8 cellular contexts compared by ENCODE assay signal in the genomic region with DNA sequence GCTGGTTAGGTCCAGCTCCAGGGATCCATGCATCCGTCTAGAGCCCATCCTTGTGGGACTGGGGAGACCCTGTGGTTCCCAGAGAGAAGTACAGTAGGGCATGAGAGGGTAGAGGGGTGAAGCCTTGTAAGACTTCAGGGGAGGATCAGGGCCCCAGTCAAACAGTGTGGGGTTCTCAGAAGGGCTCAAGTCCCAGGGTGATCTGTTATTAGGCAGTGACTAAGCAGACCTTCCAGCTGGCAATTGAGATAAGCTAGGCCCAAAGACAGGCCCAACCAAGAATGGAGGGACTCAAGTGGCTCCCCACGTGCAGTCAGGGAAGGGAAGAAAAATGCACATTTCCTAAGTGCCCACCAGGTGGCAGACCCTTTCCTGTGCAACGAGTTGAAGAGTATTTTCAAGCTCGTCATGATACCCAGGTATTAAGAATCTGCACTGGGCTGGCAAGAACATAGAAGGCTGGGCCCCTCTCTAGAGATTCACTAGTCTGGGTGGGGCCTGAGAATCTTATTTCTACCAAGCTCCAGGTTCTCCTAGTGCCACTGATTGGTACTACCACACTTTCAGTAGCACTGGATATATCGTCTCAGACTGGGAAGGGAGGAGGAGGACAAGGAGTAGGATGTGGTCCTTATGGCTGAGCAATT.
DNase-seq lines count a peak whose midpoint lies in the region; ATAC-seq and TF ChIP-seq lines count a peak whose summit lies in the region.

No MANE protein-coding gene starts in this region.

- intact Hi-C loops in Caco-2 (cut with micrococcal nuclease; ENCODE audit: unreplicated experiment) (loop anchor here (1.0 kb wide), 3 partner anchors 52 to 497 kb away; no protein-coding TSS in a partner anchor), ascending aorta (cut with DNase I) (loop anchor here (2.0 to 10.0 kb wide), 3 partner anchors 36 to 499 kb away; no protein-coding TSS in a partner anchor)

- H3K27ac Mint-ChIP-seq in Caco-2 (ENCODE audit: unreplicated experiment), result no peak overlapping the region

- DNase-seq in Caco-2, result peak; percentile 37 to 48
- peak; percentile 73 for DNase-seq in NCI-H524 treated with DMSO at 0.1 percent for 48 hours (lab: John Stamatoyannopoulos, UW)
- DNase-seq in ascending aorta (ENCODE audit: low spot score in 2 of 2), result peak in 1 of 2 donors; percentile 69
- DNase-seq in hippocampal formation (lab: John Stamatoyannopoulos, UW), result peak; percentile 20 to 42

- no peaks in the 10 kb centered on the region for H3K9me3 Mint-ChIP-seq in Caco-2 (ENCODE audit: unreplicated experiment)

- no peaks in the 10 kb centered on the region for H3K27me3 Mint-ChIP-seq in Caco-2 (ENCODE audit: insufficient read depth, unreplicated experiment)

- H3K4me3 ChIP-seq in Caco-2 (ENCODE audit: low read depth, low read length) (no peak overlapping the region), ascending aorta (no peak overlapping the region), skeletal muscle satellite cell (ENCODE audit: low read length) (no peak overlapping the region)

- peak overlapping the region; percentile 22 for H3K9ac ChIP-seq in skeletal muscle satellite cell (ENCODE audit: low read depth, low read length)

- no peaks in the 10 kb centered on the region for H3K9me3 ChIP-seq in Caco-2
- no peaks in the 10 kb centered on the region for H3K9me3 ChIP-seq in ascending aorta
- no peaks in the 10 kb centered on the region for H3K9me3 ChIP-seq in skeletal muscle satellite cell (replicated peaks; ENCODE audit: low read length)

- BruUV-seq in Caco-2 (replicated peaks; lab: Mats Ljungman, UMichigan), result no TSS peak

- CTCF ChIA-PET in Caco-2 (lab: Charles Lee), result interaction anchor here (0.6 to 1.6 kb wide), 3 partner anchors 51 to 311 kb away, joined by 3 to 6 read pairs (median 3); no protein-coding TSS in a partner anchor

- H3K36me3 ChIP-seq in Caco-2 (ENCODE audit: control insufficient read depth, insufficient read depth, low read length) (no peaks in the 10 kb centered on the region), ascending aorta (no peaks in the 10 kb centered on the region), skeletal muscle satellite cell (ENCODE audit: insufficient read depth, low read length) (no peaks in the 10 kb centered on the region)

- POLR2A ChIA-PET in Caco-2 (lab: Charles Lee), result no interaction called here

- H3K4me1 Mint-ChIP-seq in Caco-2 (ENCODE audit: low read depth, unreplicated experiment), result peaks cover 7% of the 10 kb centered on the region

- no peak overlapping the region for H3K4me3 Mint-ChIP-seq in Caco-2 (ENCODE audit: unreplicated experiment)

- H3K27me3 ChIP-seq in Caco-2 (replicated peaks; ENCODE audit: control insufficient read depth, insufficient read depth, low read length) (no peaks in the 10 kb centered on the region), ascending aorta (no peaks in the 10 kb centered on the region), skeletal muscle satellite cell (ENCODE audit: control insufficient read depth, insufficient read depth, low read length) (no peaks in the 10 kb centered on the region)

- peak; percentile 48 to 67 for TF ChIP-seq CTCF in Caco-2 (IDR thresholded peaks at IDR 0.05; ENCODE audit: insufficient read depth in 1 of 2, low read depth in 1 of 2, low read length in 1 of 2, severe bottlenecking in 1 of 2, unreplicated experiment in 1 of 2)
- peak; percentile 54 to 65 (median 58) for TF ChIP-seq CTCF in ascending aorta (IDR thresholded peaks at IDR 0.05)

- peak; percentile 87 for ATAC-seq in GM19023 (IDR thresholded peaks at IDR 0.05; ENCODE audit: unreplicated experiment)
- ATAC-seq in HG03103 (IDR thresholded peaks at IDR 0.05; ENCODE audit: low read depth, unreplicated experiment), result peak; percentile 90
- no peak for ATAC-seq in HG02840 (IDR thresholded peaks at IDR 0.05; ENCODE audit: low FRiP score, unreplicated experiment)

- H3K27ac ChIP-seq in ascending aorta, result peak overlapping the region; percentile 66 to 87

- H3K4me2 ChIP-seq in skeletal muscle satellite cell (ENCODE audit: low read length), result no peak overlapping the region

- no peaks in the 10 kb centered on the region for H3K36me3 Mint-ChIP-seq in Caco-2 (ENCODE audit: insufficient read depth, unreplicated experiment)

- H3K4me1 ChIP-seq in Caco-2, result peaks cover 16% of the 10 kb centered on the region; the same call in 1 of the 2 replicates
- peaks cover 0 to 36% of the 10 kb centered on the region in 2 donors for H3K4me1 ChIP-seq in ascending aorta
- H3K4me1 ChIP-seq in skeletal muscle satellite cell (ENCODE audit: control insufficient read depth, insufficient read depth, low read length), result peaks cover 3% of the 10 kb centered on the region
